ENCODE assay signal across 1 cellular context in the genomic region with DNA sequence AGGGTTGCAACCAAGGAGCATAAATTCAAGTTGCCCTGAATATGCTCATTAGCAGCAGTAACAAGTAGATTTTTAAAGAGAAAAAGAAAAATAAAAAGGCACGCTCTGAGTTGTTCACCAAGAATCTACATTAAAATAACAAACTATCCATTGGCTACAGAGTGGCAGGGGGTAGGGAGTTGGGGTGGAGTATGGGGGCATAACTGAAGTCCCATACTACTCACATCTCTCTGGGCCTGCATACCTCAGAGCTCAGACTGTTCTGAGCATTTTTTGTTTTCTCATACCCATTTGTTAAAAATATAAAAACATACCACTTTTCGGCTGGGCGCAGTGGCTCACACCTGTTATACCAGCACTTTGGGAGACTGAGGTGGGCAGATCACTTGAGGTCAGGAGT.
TF ChIP-seq lines count a peak whose summit lies in the region.

No MANE protein-coding gene starts in this region.

TF ChIP-seq in H1, 55 proteins besides CTCF, POLR2A, EP300 and RAD21:
- TF ChIP-seq POU5F1 (IDR thresholded peaks at IDR 0.05; ENCODE audit: low read depth, low read length), result no peak
